In the genomic region with DNA sequence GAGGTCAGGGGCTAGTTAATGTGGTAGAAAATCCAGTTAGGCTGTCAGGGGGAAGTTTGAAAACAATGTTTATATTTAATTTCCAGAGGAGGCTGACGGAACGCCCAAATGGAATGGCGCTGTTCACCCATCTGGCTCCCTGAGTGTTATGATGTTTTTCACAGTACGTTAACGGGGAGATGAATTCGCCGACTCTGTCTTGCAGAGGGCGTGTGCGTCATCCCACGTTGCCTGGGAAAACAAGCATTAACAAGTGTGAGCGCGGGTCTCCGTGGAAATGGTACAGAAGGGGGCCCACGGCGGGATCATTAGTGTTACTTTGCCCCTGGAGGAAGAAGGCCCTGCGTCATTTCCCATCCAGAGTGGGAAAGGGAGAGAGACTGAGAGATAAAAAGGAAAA, we compare ENCODE assay signal across 26 cellular contexts.
"Had no signal": no experiment of that assay in that cellular context is flagged by ENCODE, and none has a peak within 500 bp of the region (broad histone marks: within the 10 kb centered on the region; RNA-seq: fewer than 3 reads in every experiment).

No MANE protein-coding gene starts in this region.

- H3K4me1 ChIP-seq: breast epithelium had no signal

- H3K27me3 ChIP-seq: breast epithelium, SJSA1 had no signal

- H3K4me3 ChIP-seq: breast epithelium, SJSA1 had no signal

- H3K27ac ChIP-seq: breast epithelium, RWPE1, SJSA1 had no signal

- H3K27me3 Mint-ChIP-seq: activated B cell treated with CpG ODN at 0.5 μM for 24 hours; activated CD4-positive, alpha-beta T cell treated with anti-CD3 and anti-CD28 coated beads, Interleukin-2, amount 10 ng/mL, durations not matched to agents 24 days and 14 days; activated naive CD8-positive, alpha-beta T cell treated with anti-CD3 and anti-CD28 coated beads for 36 hours; T-helper 17 cell had no signal

- H3K36me3 Mint-ChIP-seq: activated naive CD8-positive, alpha-beta T cell treated with anti-CD3 and anti-CD28 coated beads for 36 hours; IgD-negative memory B cell had no signal

- DNase-seq: activated B cell treated with CpG ODN at 0.5 μM for 24 hours; activated CD4-positive, alpha-beta T cell treated with anti-CD3 and anti-CD28 coated beads for 1 hour; activated CD4-positive, alpha-beta T cell treated with anti-CD3 and anti-CD28 coated beads, Interleukin-2, amount 10 ng/mL, durations not matched to agents 24 days and 14 days; activated CD4-positive, alpha-beta T cell treated with anti-CD3 and anti-CD28 coated beads, Interleukin-2, amount 50 U/mL, for 48 hours; activated CD8-positive, alpha-beta memory T cell treated with anti-CD3 and anti-CD28 coated beads for 24 hours; activated effector memory CD4-positive, alpha-beta T cell treated with anti-CD3 and anti-CD28 coated beads, Interleukin-2, amount 50 U/mL, for 16 hours; activated naive CD4-positive, alpha-beta T cell treated with Interleukin-2 at 50 U/mL for 16 hours; activated naive CD8-positive, alpha-beta T cell treated with anti-CD3 and anti-CD28 coated beads for 36 hours; activated T-cell treated with anti-CD3 and anti-CD28 coated beads, Interleukin-2, amount 50 U/mL, for 4 hours; anterior cingulate cortex; central memory CD4-positive, alpha-beta T cell; KG1; NCI-H1048; NCI-H146; NCI-H2029; NCI-H2107; NCI-H524; NCI-H82; SHP77; T-helper 17 cell; T-helper 9 cell had no signal

- H3K36me3 ChIP-seq: breast epithelium had no signal

- ATAC-seq: activated T-cell treated with anti-CD3 and anti-CD28 coated beads, Interleukin-2, amount 50 U/mL, for 4 hours; Panc1; T-helper 17 cell had no signal

- H3K27ac Mint-ChIP-seq: activated B cell treated with CpG ODN at 0.5 μM for 24 hours; activated CD4-positive, alpha-beta T cell treated with anti-CD3 and anti-CD28 coated beads, Interleukin-2, amount 10 ng/mL, durations not matched to agents 24 days and 14 days; activated naive CD8-positive, alpha-beta T cell treated with anti-CD3 and anti-CD28 coated beads for 36 hours; IgD-negative memory B cell; T-helper 17 cell had no signal

- H3K4me3 Mint-ChIP-seq: activated B cell treated with CpG ODN at 0.5 μM for 24 hours; activated CD4-positive, alpha-beta T cell treated with anti-CD3 and anti-CD28 coated beads, Interleukin-2, amount 10 ng/mL, durations not matched to agents 24 days and 14 days; activated naive CD8-positive, alpha-beta T cell treated with anti-CD3 and anti-CD28 coated beads for 36 hours; activated T-cell treated with anti-CD3 and anti-CD28 coated beads, Interleukin-2, amount 50 U/mL, for 4 hours; IgD-negative memory B cell; T-helper 17 cell had no signal

- H3K9me3 ChIP-seq: breast epithelium, SJSA1 had no signal

- H3K9me3 Mint-ChIP-seq: activated B cell treated with CpG ODN at 0.5 μM for 24 hours; activated naive CD8-positive, alpha-beta T cell treated with anti-CD3 and anti-CD28 coated beads for 36 hours; activated T-cell treated with anti-CD3 and anti-CD28 coated beads, Interleukin-2, amount 50 U/mL, for 4 hours had no signal
